In the genomic region with DNA sequence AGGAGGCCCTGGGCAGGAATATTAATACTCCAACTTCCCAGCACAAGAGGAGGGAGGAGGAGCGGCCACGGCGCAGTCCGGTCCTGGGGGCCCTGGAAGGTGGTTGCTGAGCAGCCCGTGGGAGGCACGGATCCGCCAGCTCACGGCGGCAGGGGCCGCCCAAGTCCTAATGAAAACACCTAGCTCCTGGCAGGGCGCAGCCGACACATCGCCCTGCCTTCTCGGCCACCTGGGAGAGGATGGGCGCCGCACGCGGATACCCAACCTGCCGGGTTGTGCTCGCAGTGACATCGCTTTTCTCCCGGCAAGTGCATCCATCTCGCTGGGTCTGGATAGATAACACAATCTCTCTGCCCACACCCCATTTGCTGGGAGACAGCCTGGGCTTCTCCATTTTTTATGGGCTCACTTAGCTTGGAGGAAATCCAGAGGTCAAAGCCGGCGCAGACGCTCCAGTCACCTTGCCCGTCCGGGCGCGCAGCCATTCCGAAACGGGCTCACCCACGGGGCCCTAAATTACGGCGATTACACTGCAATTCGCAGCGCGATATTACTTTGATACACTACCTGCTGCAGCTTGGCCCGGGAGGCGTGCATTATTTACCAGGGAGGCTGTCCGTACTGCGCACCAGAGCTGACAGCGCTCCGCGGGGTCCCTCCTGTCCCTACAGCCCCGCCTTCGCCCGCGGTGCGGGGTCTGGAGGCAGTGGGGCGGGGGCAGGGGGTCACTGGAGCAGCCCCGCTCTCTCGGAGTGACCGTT, we compare ENCODE assay signal across 2 cellular contexts.
TF ChIP-seq lines count a peak whose summit lies in the region.

No MANE protein-coding gene starts in this region.

TF ChIP-seq in liver, 16 proteins besides CTCF, POLR2A, EP300 and RAD21 (continued from another document):
- TF ChIP-seq, protein P1, sequence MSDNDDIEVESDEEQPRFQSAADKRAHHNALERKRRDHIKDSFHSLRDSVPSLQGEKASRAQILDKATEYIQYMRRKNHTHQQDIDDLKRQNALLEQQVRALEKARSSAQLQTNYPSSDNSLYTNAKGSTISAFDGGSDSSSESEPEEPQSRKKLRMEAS (IDR thresholded peaks at IDR 0.05) = no peak
- no peak for TF ChIP-seq HNF4A (conservative IDR thresholded peaks at IDR 0.05)
- no peak for TF ChIP-seq GABPA (IDR thresholded peaks at IDR 0.05 in 1 of 2, conservative IDR thresholded peaks at IDR 0.05 in 1 of 2)
- TF ChIP-seq, protein P2, sequence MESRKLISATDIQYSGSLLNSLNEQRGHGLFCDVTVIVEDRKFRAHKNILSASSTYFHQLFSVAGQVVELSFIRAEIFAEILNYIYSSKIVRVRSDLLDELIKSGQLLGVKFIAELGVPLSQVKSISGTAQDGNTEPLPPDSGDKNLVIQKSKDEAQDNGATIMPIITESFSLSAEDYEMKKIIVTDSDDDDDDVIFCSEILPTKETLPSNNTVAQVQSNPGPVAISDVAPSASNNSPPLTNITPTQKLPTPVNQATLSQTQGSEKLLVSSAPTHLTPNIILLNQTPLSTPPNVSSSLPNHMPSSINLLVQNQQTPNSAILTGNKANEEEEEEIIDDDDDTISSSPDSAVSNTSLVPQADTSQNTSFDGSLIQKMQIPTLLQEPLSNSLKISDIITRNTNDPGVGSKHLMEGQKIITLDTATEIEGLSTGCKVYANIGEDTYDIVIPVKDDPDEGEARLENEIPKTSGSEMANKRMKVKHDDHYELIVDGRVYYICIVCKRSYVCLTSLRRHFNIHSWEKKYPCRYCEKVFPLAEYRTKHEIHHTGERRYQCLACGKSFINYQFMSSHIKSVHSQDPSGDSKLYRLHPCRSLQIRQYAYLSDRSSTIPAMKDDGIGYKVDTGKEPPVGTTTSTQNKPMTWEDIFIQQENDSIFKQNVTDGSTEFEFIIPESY (IDR thresholded peaks at IDR 0.05) = no peak
- TF ChIP-seq, protein P3, sequence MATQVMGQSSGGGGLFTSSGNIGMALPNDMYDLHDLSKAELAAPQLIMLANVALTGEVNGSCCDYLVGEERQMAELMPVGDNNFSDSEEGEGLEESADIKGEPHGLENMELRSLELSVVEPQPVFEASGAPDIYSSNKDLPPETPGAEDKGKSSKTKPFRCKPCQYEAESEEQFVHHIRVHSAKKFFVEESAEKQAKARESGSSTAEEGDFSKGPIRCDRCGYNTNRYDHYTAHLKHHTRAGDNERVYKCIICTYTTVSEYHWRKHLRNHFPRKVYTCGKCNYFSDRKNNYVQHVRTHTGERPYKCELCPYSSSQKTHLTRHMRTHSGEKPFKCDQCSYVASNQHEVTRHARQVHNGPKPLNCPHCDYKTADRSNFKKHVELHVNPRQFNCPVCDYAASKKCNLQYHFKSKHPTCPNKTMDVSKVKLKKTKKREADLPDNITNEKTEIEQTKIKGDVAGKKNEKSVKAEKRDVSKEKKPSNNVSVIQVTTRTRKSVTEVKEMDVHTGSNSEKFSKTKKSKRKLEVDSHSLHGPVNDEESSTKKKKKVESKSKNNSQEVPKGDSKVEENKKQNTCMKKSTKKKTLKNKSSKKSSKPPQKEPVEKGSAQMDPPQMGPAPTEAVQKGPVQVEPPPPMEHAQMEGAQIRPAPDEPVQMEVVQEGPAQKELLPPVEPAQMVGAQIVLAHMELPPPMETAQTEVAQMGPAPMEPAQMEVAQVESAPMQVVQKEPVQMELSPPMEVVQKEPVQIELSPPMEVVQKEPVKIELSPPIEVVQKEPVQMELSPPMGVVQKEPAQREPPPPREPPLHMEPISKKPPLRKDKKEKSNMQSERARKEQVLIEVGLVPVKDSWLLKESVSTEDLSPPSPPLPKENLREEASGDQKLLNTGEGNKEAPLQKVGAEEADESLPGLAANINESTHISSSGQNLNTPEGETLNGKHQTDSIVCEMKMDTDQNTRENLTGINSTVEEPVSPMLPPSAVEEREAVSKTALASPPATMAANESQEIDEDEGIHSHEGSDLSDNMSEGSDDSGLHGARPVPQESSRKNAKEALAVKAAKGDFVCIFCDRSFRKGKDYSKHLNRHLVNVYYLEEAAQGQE (IDR thresholded peaks at IDR 0.05) = no peak
- no peak for TF ChIP-seq HNF4G (IDR thresholded peaks at IDR 0.05)
- no peak for TF ChIP-seq NR2F2 (IDR thresholded peaks at IDR 0.05)
- no peak for TF ChIP-seq TAF1 (conservative IDR thresholded peaks at IDR 0.05)
- TF ChIP-seq FOXA2 (IDR thresholded peaks at IDR 0.05) = no peak
- TF ChIP-seq FOXA1 (IDR thresholded peaks at IDR 0.05) = no peak
- no peak for TF ChIP-seq RXRA (IDR thresholded peaks at IDR 0.05)
- TF ChIP-seq, protein P4, sequence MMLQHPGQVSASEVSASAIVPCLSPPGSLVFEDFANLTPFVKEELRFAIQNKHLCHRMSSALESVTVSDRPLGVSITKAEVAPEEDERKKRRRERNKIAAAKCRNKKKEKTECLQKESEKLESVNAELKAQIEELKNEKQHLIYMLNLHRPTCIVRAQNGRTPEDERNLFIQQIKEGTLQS (IDR thresholded peaks at IDR 0.05) = no peak

TF ChIP-seq in HepG2, 621 proteins besides CTCF, POLR2A, EP300 and RAD21:
- TF ChIP-seq, protein P5, sequence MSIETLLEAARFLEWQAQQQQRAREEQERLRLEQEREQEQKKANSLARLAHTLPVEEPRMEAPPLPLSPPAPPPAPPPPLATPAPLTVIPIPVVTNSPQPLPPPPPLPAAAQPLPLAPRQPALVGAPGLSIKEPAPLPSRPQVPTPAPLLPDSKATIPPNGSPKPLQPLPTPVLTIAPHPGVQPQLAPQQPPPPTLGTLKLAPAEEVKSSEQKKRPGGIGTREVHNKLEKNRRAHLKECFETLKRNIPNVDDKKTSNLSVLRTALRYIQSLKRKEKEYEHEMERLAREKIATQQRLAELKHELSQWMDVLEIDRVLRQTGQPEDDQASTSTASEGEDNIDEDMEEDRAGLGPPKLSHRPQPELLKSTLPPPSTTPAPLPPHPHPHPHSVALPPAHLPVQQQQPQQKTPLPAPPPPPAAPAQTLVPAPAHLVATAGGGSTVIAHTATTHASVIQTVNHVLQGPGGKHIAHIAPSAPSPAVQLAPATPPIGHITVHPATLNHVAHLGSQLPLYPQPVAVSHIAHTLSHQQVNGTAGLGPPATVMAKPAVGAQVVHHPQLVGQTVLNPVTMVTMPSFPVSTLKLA (IDR thresholded peaks at IDR 0.05) = no peak
- TF ChIP-seq TBX2 (CRISPR knock-in tag; IDR thresholded peaks at IDR 0.05; ENCODE audit: borderline replicate concordance) = no peak
- no peak for TF ChIP-seq ATAD3A (CRISPR knock-in tag; IDR thresholded peaks at IDR 0.05)
